ENCODE assay signal across 13 cellular contexts in genomic region chr2:241772063-241772499, GRCh38. TPM values are rescaled to one million over a fixed set of nuclear protein-coding genes. Genes with fewer than 3 reads are reported as not detected.
DNase-seq lines count a peak whose midpoint lies in the region; ATAC-seq and TF ChIP-seq lines count a peak whose summit lies in the region.
"Had no signal": no experiment of that assay in that cellular context is flagged by ENCODE, and none has a peak within 500 bp of the region (broad histone marks: within the 10 kb centered on the region; RNA-seq: fewer than 3 reads in every experiment).

No MANE protein-coding gene starts in this region.

- intact Hi-C loops in Panc1 (cut with micrococcal nuclease; ENCODE audit: unreplicated experiment) = no loop called here

- H3K4me1 ChIP-seq in Panc1 (ENCODE audit: control insufficient read depth, insufficient read depth, low read length) = peaks cover 28% of the 10 kb centered on the region
- H3K4me1 ChIP-seq: adrenal gland, testis had no signal

- no peaks in the 10 kb centered on the region for H3K9me3 Mint-ChIP-seq in activated naive CD8-positive, alpha-beta T cell treated with anti-CD3 and anti-CD28 coated beads, Interleukin-2, amount 10 ng/mL, durations not matched to agents 7 days and 5 days

- ATAC-seq in Panc1 = no peak
- no peak for ATAC-seq in activated naive CD8-positive, alpha-beta T cell treated with anti-CD3 and anti-CD28 coated beads, Interleukin-2, amount 10 ng/mL, durations not matched to agents 7 days and 5 days (ENCODE audit: low read depth)

- H3K27me3 ChIP-seq in Panc1 (ENCODE audit: control insufficient read depth, insufficient read depth, low read length) = no peaks in the 10 kb centered on the region
- H3K27me3 ChIP-seq: testis had no signal

- POLR2A ChIA-PET in Panc1 (lab: Charles Lee) = no interaction called here
- POLR2A ChIA-PET in activated naive CD8-positive, alpha-beta T cell treated with anti-CD3 and anti-CD28 coated beads, Interleukin-2, amount 10 ng/mL, durations not matched to agents 7 days and 5 days (lab: Charles Lee) = no interaction called here

- TF ChIP-seq CTCF in Panc1 (IDR thresholded peaks at IDR 0.05) = no peak

- H3K36me3 Mint-ChIP-seq in activated naive CD8-positive, alpha-beta T cell treated with anti-CD3 and anti-CD28 coated beads, Interleukin-2, amount 10 ng/mL, durations not matched to agents 7 days and 5 days = no peaks in the 10 kb centered on the region

- H3K27ac Mint-ChIP-seq in activated naive CD8-positive, alpha-beta T cell treated with anti-CD3 and anti-CD28 coated beads, Interleukin-2, amount 10 ng/mL, durations not matched to agents 7 days and 5 days = peak overlapping the region; percentile 82

- CTCF ChIA-PET in Panc1 (lab: Charles Lee) = no interaction called here

- H3K4me3 ChIP-seq in Panc1 (ENCODE audit: low read depth in 2 of 2, low read length in 2 of 2) = no peak overlapping the region
- H3K4me3 ChIP-seq: adrenal gland, testis had no signal

- H3K4me1 Mint-ChIP-seq in activated naive CD8-positive, alpha-beta T cell treated with anti-CD3 and anti-CD28 coated beads, Interleukin-2, amount 10 ng/mL, durations not matched to agents 7 days and 5 days = peaks cover 5% of the 10 kb centered on the region

- BruUV-seq in Panc1 (replicated peaks; lab: Mats Ljungman, UMichigan) = TSS peak; percentile 56

- H3K9me3 ChIP-seq in Panc1 (ENCODE audit: control insufficient read depth, insufficient read depth, low read depth, low read length) = no peaks in the 10 kb centered on the region
- H3K9me3 ChIP-seq: adrenal gland, testis had no signal

- no peaks in the 10 kb centered on the region for H3K36me3 ChIP-seq in Panc1 (ENCODE audit: control insufficient read depth, insufficient read depth, low read length)
- H3K36me3 ChIP-seq: adrenal gland had no signal

- H3K4me3 Mint-ChIP-seq in activated naive CD8-positive, alpha-beta T cell treated with anti-CD3 and anti-CD28 coated beads, Interleukin-2, amount 10 ng/mL, durations not matched to agents 7 days and 5 days = peak overlapping the region; percentile 65

- H3K27me3 Mint-ChIP-seq in activated naive CD8-positive, alpha-beta T cell treated with anti-CD3 and anti-CD28 coated beads, Interleukin-2, amount 10 ng/mL, durations not matched to agents 7 days and 5 days = no peaks in the 10 kb centered on the region

- in situ Hi-C loops in Panc1 (cut with HindIII; ENCODE audit: low pct_unique_long_range_greater_than_20kb, low sequenced_read_pairs) = no loop called here

- H3K27ac ChIP-seq in Panc1 (ENCODE audit: low read length) = no peak overlapping the region
- H3K27ac ChIP-seq: testis had no signal

- peak; percentile 68 for DNase-seq in activated effector memory CD4-positive, alpha-beta T cell treated with anti-CD3 and anti-CD28 coated beads, Interleukin-2, amount 50 U/mL, for 16 hours
- DNase-seq in activated effector memory CD4-positive, alpha-beta T cell treated with Interleukin-2 at 50 U/mL for 16 hours = no peak
- DNase-seq in Panc1 (ENCODE audit: low read depth, low spot score) (no peak), retina (peak; percentile 44), NCI-H2029 (lab: John Stamatoyannopoulos, UW) (no peak), NCI-H510A (lab: John Stamatoyannopoulos, UW) (no peak), NCI-H524 treated with DMSO at 0.1 percent for 48 hours (lab: John Stamatoyannopoulos, UW) (no peak)
- no peak for DNase-seq in activated naive CD8-positive, alpha-beta T cell treated with anti-CD3 and anti-CD28 coated beads, Interleukin-2, amount 10 ng/mL, durations not matched to agents 7 days and 5 days
- DNase-seq: hippocampal formation; NCI-H1092; stimulated activated CD4-positive, alpha-beta T cell treated with anti-CD3 and anti-CD28 coated beads, Interleukin-2, amount 100 ng/mL, for 24 hours had no signal

RNA-seq across cellular contexts. Expression of gene GAL3ST2, which starts 4.5 kb away (rescaled TPM):
- total RNA-seq in Panc1 (2021; ENCODE audit: unreplicated experiment) = 1.6 TPM
- polyA plus RNA-seq in Panc1 (2012; ENCODE audit: insufficient read length) = 3.7 TPM
- total RNA-seq in activated naive CD8-positive, alpha-beta T cell treated with anti-CD3 and anti-CD28 coated beads, Interleukin-2, amount 10 ng/mL, durations not matched to agents 7 days and 5 days = under 1 TPM; 0.22 to 0.43 TPM

RNA-seq across cellular contexts. Expression of gene NEU4, which starts 36.9 kb away (rescaled TPM):
- total RNA-seq in Panc1 (2021; ENCODE audit: unreplicated experiment) = 10.0 TPM
- polyA plus RNA-seq in Panc1 (2012; ENCODE audit: insufficient read length) = 18.8 TPM
- total RNA-seq in activated naive CD8-positive, alpha-beta T cell treated with anti-CD3 and anti-CD28 coated beads, Interleukin-2, amount 10 ng/mL, durations not matched to agents 7 days and 5 days = under 1 TPM in 1 of 2 experiments, not detected in 1; 0.20 TPM

RNA-seq across cellular contexts. Expression of gene D2HGDH, which starts 37.7 kb away (rescaled TPM):
- total RNA-seq in Panc1 (2021; ENCODE audit: unreplicated experiment) = 53.0 TPM
- polyA plus RNA-seq in Panc1 (2012; ENCODE audit: insufficient read length) = 71.6 TPM
- 10 to 100 TPM; 44.2 to 46.2 TPM for total RNA-seq in activated naive CD8-positive, alpha-beta T cell treated with anti-CD3 and anti-CD28 coated beads, Interleukin-2, amount 10 ng/mL, durations not matched to agents 7 days and 5 days

Comparison
In these comparisons a context has a peak if more than half of its experiments do, and no peak if none do; other contexts are left out.
1. DNase-seq: peak in activated effector memory CD4-positive, alpha-beta T cell treated with anti-CD3 and anti-CD28 coated beads, Interleukin-2, amount 50 U/mL, for 16 hours (single experiment) and retina (single experiment); none in activated effector memory CD4-positive, alpha-beta T cell treated with Interleukin-2 at 50 U/mL for 16 hours (single experiment), Panc1 (single experiment), activated naive CD8-positive, alpha-beta T cell treated with anti-CD3 and anti-CD28 coated beads, Interleukin-2, amount 10 ng/mL, durations not matched to agents 7 days and 5 days (single experiment), NCI-H2029 (single experiment), NCI-H510A (single experiment) and NCI-H524 treated with DMSO at 0.1 percent for 48 hours (single experiment).